9 cellular contexts compared by ENCODE assay signal in the genomic region with DNA sequence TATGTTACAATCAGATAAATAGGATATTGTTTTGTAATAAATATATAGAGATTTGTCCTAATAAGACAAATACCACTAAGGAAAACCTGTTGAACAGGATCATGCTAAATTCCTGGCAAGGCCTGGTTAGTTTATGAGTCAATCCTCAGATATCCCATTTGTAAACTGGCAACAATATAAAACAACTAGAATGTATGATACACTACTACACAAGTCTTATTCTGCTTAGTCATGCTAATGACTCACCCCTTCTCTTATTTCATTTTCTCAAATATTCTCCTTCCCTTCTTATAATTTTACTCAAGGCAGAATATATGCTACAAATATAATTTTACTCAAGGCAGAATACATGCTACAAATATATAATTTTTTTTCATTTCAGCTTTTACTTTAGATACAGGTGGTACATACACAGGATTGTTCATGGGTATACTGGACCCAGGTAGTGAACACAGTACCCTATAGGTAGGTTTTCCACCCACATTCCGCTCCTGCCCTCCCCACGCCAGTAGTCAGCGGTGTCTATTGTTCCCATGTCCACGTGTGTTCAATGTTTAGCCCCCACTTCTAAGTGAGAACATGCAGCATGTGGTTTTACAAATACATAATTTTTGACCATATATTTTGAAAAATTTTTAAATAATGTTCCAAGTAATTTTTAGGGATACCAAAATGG. TPM values are rescaled to one million over a fixed set of nuclear protein-coding genes. Genes with fewer than 3 reads are reported as not detected.
DNase-seq lines count a peak whose midpoint lies in the region; ATAC-seq and TF ChIP-seq lines count a peak whose summit lies in the region.
"Had no signal": no experiment of that assay in that cellular context is flagged by ENCODE, and none has a peak within 500 bp of the region (broad histone marks: within the 10 kb centered on the region; RNA-seq: fewer than 3 reads in every experiment).

No MANE protein-coding gene starts in this region.

- intact Hi-C loops in PC-3 (cut with micrococcal nuclease), result loop anchor here (5.0 kb wide), 1 partner anchor 37 kb away; no protein-coding TSS in a partner anchor
- intact Hi-C loops in esophagus squamous epithelium (cut with DNase I), result no loop called here
- intact Hi-C loops in head of caudate nucleus (cut with DNase I), result no loop called here

- POLR2A ChIA-PET in PC-3 (lab: Charles Lee; ENCODE audit: unreplicated experiment), result interaction anchor here (0.6 kb wide), 1 partner anchor 161 kb away, joined by 3 read pairs; no protein-coding TSS in a partner anchor

- no peak overlapping the region for H3K23ac ChIP-seq in trophoblast cell (ENCODE audit: low read length)

- H3K4me1 ChIP-seq in PC-3 (ENCODE audit: insufficient read depth, low read length), result peaks cover 68% of the 10 kb centered on the region
- peaks cover 11 to 86% (median 39%) of the 10 kb centered on the region in 3 donors for H3K4me1 ChIP-seq in esophagus squamous epithelium
- H3K4me1 ChIP-seq in trophoblast cell (ENCODE audit: control insufficient read depth in 1 of 2, insufficient read depth in 2 of 2, low read length in 2 of 2), result peaks cover 2 to 9% of the 10 kb centered on the region in 2 experiments

- H2BK120ac ChIP-seq in trophoblast cell (ENCODE audit: insufficient read depth, low read length, poor library complexity), result peak overlapping the region; percentile 98

- peak overlapping the region; percentile 84 for H4K12ac ChIP-seq in trophoblast cell (ENCODE audit: low read depth, low read length)

- H3K9me3 ChIP-seq in PC-3 (ENCODE audit: low read length), result no peaks in the 10 kb centered on the region
- no peaks in the 10 kb centered on the region for H3K9me3 ChIP-seq in esophagus squamous epithelium
- no peaks in the 10 kb centered on the region for H3K9me3 ChIP-seq in trophoblast cell (ENCODE audit: insufficient read depth, low read depth, low read length)

- WGBS in esophagus squamous epithelium, 2 donors, result 38 to 46% methylated on average over 4 of the region's 4 CpGs
- WGBS in trophoblast cell (ENCODE audit: extremely low coverage, insufficient coverage, insufficient read length), result no CpG with 5 or more reads among the region's 4 CpGs

- H2AK5ac ChIP-seq in trophoblast cell (ENCODE audit: low read length), result peak overlapping the region; percentile 99

- DNase-seq in COLO829 (ENCODE audit: low spot score), result peak; percentile 93
- peak; percentile 99 for DNase-seq in PC-3
- DNase-seq in esophagus squamous epithelium (lab: John Stamatoyannopoulos, UW), result no peak
- DNase-seq in trophoblast cell, result peak; percentile 75 to 98
- no peak for DNase-seq in cerebellar cortex (ENCODE audit: low spot score)
- DNase-seq in NCI-H1105 (lab: John Stamatoyannopoulos, UW), result no peak
- DNase-seq in head of caudate nucleus, result no peak
- DNase-seq in T-helper 2 cell, result no peak
- DNase-seq: anterior cingulate cortex had no signal

- ATAC-seq in PC-3, result peak; percentile 88

- peak overlapping the region; percentile 94 for H2BK12ac ChIP-seq in trophoblast cell (ENCODE audit: low read length)

- H3K4me2 ChIP-seq in PC-3 (ENCODE audit: low read length), result peak overlapping the region; percentile 81
- H3K4me2 ChIP-seq in trophoblast cell (ENCODE audit: low read length), result no peak overlapping the region

- H2BK5ac ChIP-seq in trophoblast cell (ENCODE audit: low read depth, low read length, poor library complexity), result peak overlapping the region; percentile 97

- no peak overlapping the region for H3K18ac ChIP-seq in trophoblast cell (ENCODE audit: low read length)

- H3K14ac ChIP-seq in trophoblast cell (ENCODE audit: low read length), result peak overlapping the region; percentile 84

- no peak for TF ChIP-seq CTCF in PC-3 (conservative IDR thresholded peaks at IDR 0.05; ENCODE audit: low read depth, low read length)
- TF ChIP-seq CTCF in esophagus squamous epithelium (IDR thresholded peaks at IDR 0.05), result no peak

- peaks cover 3% of the 10 kb centered on the region for H3F3A ChIP-seq in PC-3 (ENCODE audit: low read length, unreplicated experiment)

- H3K4ac ChIP-seq in trophoblast cell (ENCODE audit: low read depth, low read length), result peak overlapping the region; percentile 95

- TF ChIP-seq POLR2A in esophagus squamous epithelium (IDR thresholded peaks at IDR 0.05), result no peak

- no peaks in the 10 kb centered on the region for H3K9me2 ChIP-seq in PC-3 (replicated peaks; ENCODE audit: low read length)

- H4K8ac ChIP-seq in trophoblast cell (ENCODE audit: low read depth, low read length), result peak overlapping the region; percentile 89

- peak overlapping the region; percentile 88 for H4K91ac ChIP-seq in trophoblast cell (ENCODE audit: low read depth, low read length)

- no peak overlapping the region for H2AFZ ChIP-seq in PC-3 (ENCODE audit: low read length)
- H2AFZ ChIP-seq in trophoblast cell (ENCODE audit: insufficient read depth, low read length, poor library complexity), result no peak overlapping the region

- no peaks in the 10 kb centered on the region for H3K27me3 ChIP-seq in PC-3 (ENCODE audit: low read length)
- no peaks in the 10 kb centered on the region for H3K27me3 ChIP-seq in esophagus squamous epithelium
- no peaks in the 10 kb centered on the region for H3K27me3 ChIP-seq in trophoblast cell (ENCODE audit: insufficient read depth, low read length)

- CTCF ChIA-PET in PC-3 (lab: Charles Lee), result interaction anchor here (1.1 kb wide), 1 partner anchor 8 kb away, joined by 3 read pairs; no protein-coding TSS in a partner anchor

- H3K27ac ChIP-seq in PC-3 (ENCODE audit: low read length) (peak overlapping the region; percentile 91), esophagus squamous epithelium (peak overlapping the region; percentile 64 to 100 (median 86)), trophoblast cell (ENCODE audit: low read depth, low read length) (peak overlapping the region; percentile 24)

- H3K36me3 ChIP-seq in PC-3 (ENCODE audit: low read depth, low read length) (peaks cover 46% of the 10 kb centered on the region), esophagus squamous epithelium (peaks cover 8 to 62% (median 12%) of the 10 kb centered on the region in 3 donors), trophoblast cell (ENCODE audit: control insufficient read depth in 1 of 2, insufficient read depth in 2 of 2, low read length in 2 of 2) (peaks cover 13 to 19% of the 10 kb centered on the region in 2 experiments)

- no TSS peak for BruUV-seq in PC-3 (replicated peaks; lab: Mats Ljungman, UMichigan)

- H4K20me1 ChIP-seq in PC-3 (ENCODE audit: low read length), result peaks cover 12% of the 10 kb centered on the region

- peaks cover 11% of the 10 kb centered on the region for H3K79me1 ChIP-seq in trophoblast cell (ENCODE audit: low read length)

- H3K79me2 ChIP-seq in PC-3 (ENCODE audit: low read length) (peaks cover 95% of the 10 kb centered on the region), trophoblast cell (ENCODE audit: control insufficient read depth, insufficient read depth, low read length, poor library complexity) (peaks cover 3% of the 10 kb centered on the region)

- H3K4me3 ChIP-seq in PC-3 (ENCODE audit: low read length) (peak overlapping the region; percentile 56), esophagus squamous epithelium (no peak overlapping the region), trophoblast cell (ENCODE audit: low read depth, low read length) (no peak overlapping the region)

- peak overlapping the region; percentile 55 for H3K9ac ChIP-seq in PC-3 (ENCODE audit: low read length)
- no peak overlapping the region for H3K9ac ChIP-seq in trophoblast cell (ENCODE audit: low read length)

RNA-seq across cellular contexts. Expression of a gene that starts 6.3 kb away (rescaled TPM):
- total RNA-seq in PC-3 (2014; rRNA removed) (29.0 and 34.8 TPM in 2 replicates), esophagus squamous epithelium (10 to 100 TPM; 16.1 to 62.2 (median 25.0) TPM)
- 61.8 and 64.9 TPM in 2 replicates for polyA plus RNA-seq in trophoblast cell (2013)

RNA-seq across cellular contexts. Expression of a gene that starts 17.3 kb away (rescaled TPM):
- 15.5 and 15.8 TPM in 2 replicates for total RNA-seq in PC-3 (2014; rRNA removed)
- 10 to 100 TPM in 1 of 4 donors, 1 to 10 TPM in 3; 2.4 to 32.0 (median 6.8) TPM for total RNA-seq in esophagus squamous epithelium
- 13.7 and 14.2 TPM in 2 replicates for polyA plus RNA-seq in trophoblast cell (2013)

RNA-seq across cellular contexts. Expression of a gene that starts 42.8 kb away (rescaled TPM):
- total RNA-seq in PC-3 (2014; rRNA removed) (not detected in 2 replicates), esophagus squamous epithelium (not detected)
- 0.01 and 0.06 TPM in 2 replicates for polyA plus RNA-seq in trophoblast cell (2013)

Comparison
In these comparisons a context has a peak if more than half of its experiments do, and no peak if none do; other contexts are left out.
1. DNase-seq: peak in COLO829 (single experiment), PC-3 (single experiment) and trophoblast cell (2 of 2); none in esophagus squamous epithelium (single experiment), cerebellar cortex (single experiment), NCI-H1105 (single experiment), head of caudate nucleus (0 of 42) and T-helper 2 cell (0 of 5).
2. H3K27ac ChIP-seq: peak in every context shown above with its lines; median percentile 91 in PC-3; 86 in esophagus squamous epithelium; 24 in trophoblast cell.